ENCODE assay signal across 27 cellular contexts in genomic region chr9:19057033-19057432, GRCh38. TPM values are rescaled to one million over a fixed set of nuclear protein-coding genes. Genes with fewer than 3 reads are reported as not detected.
"Had no signal": no experiment of that assay in that cellular context is flagged by ENCODE, and none has a peak within 500 bp of the region (broad histone marks: within the 10 kb centered on the region; RNA-seq: fewer than 3 reads in every experiment).

No MANE protein-coding gene starts in this region.

- H3K4me3 ChIP-seq: adrenal gland, cardiac muscle cell, ovary, psoas muscle, testis, transverse colon had no signal

- H3K27ac ChIP-seq: adrenal gland, cardiac muscle cell, ovary, psoas muscle, testis, transverse colon, VCaP had no signal

- H3K9me3 Mint-ChIP-seq: activated CD4-positive, alpha-beta memory T cell treated with anti-CD3 and anti-CD28 coated beads, Interleukin-2, amount 10 ng/mL, durations not matched to agents 7 days and 5 days; activated naive CD4-positive, alpha-beta T cell treated with anti-CD3 and anti-CD28 coated beads for 36 hours; activated naive CD8-positive, alpha-beta T cell treated with anti-CD3 and anti-CD28 coated beads for 36 hours; brain; effector memory CD8-positive, alpha-beta T cell; mesothelial cell of epicardium; naive B cell; nephron progenitor cell had no signal

- DNase-seq: activated CD4-positive, alpha-beta memory T cell treated with anti-CD3 and anti-CD28 coated beads, Interleukin-2, amount 10 ng/mL, durations not matched to agents 7 days and 5 days; activated CD4-positive, alpha-beta T cell treated with anti-CD3 and anti-CD28 coated beads for 48 hours; activated CD8-positive, alpha-beta memory T cell treated with anti-CD3 and anti-CD28 coated beads, Interleukin-2, amount 10 ng/mL, durations not matched to agents 7 days and 5 days; activated effector memory CD4-positive, alpha-beta T cell treated with anti-CD3 and anti-CD28 coated beads, Interleukin-2, amount 50 U/mL, for 16 hours; activated naive CD4-positive, alpha-beta T cell treated with anti-CD3 and anti-CD28 coated beads for 36 hours; activated naive CD8-positive, alpha-beta T cell treated with anti-CD3 and anti-CD28 coated beads for 36 hours; adrenal gland; aorta; cortex of kidney; effector memory CD8-positive, alpha-beta T cell; head of caudate nucleus; hippocampal formation; naive B cell; nephron progenitor cell; ovary; psoas muscle; stimulated activated naive CD4-positive, alpha-beta T cell; T-helper 9 cell; testis; transverse colon had no signal

- ATAC-seq: activated CD4-positive, CD25-positive, alpha-beta regulatory T cell treated with anti-CD3 and anti-CD28 coated beads, Interleukin-2, amount 50 U/mL, for 24 hours; activated CD8-positive, alpha-beta memory T cell treated with anti-CD3 and anti-CD28 coated beads, Interleukin-2, amount 10 ng/mL, durations not matched to agents 7 days and 5 days; effector memory CD8-positive, alpha-beta T cell; psoas muscle had no signal

- FAIRE-seq: TTC549 had no signal

- H3K27me3 Mint-ChIP-seq: activated CD4-positive, alpha-beta memory T cell treated with anti-CD3 and anti-CD28 coated beads, Interleukin-2, amount 10 ng/mL, durations not matched to agents 7 days and 5 days; activated CD8-positive, alpha-beta memory T cell treated with anti-CD3 and anti-CD28 coated beads, Interleukin-2, amount 10 ng/mL, durations not matched to agents 7 days and 5 days; activated naive CD8-positive, alpha-beta T cell treated with anti-CD3 and anti-CD28 coated beads for 36 hours; brain; effector memory CD8-positive, alpha-beta T cell; naive B cell had no signal

- H3K9me3 ChIP-seq: adrenal gland, ovary, psoas muscle, testis, transverse colon had no signal

- H3K4me3 Mint-ChIP-seq: activated CD4-positive, alpha-beta memory T cell treated with anti-CD3 and anti-CD28 coated beads, Interleukin-2, amount 10 ng/mL, durations not matched to agents 7 days and 5 days; activated CD8-positive, alpha-beta memory T cell treated with anti-CD3 and anti-CD28 coated beads, Interleukin-2, amount 10 ng/mL, durations not matched to agents 7 days and 5 days; activated naive CD4-positive, alpha-beta T cell treated with anti-CD3 and anti-CD28 coated beads for 36 hours; activated naive CD8-positive, alpha-beta T cell treated with anti-CD3 and anti-CD28 coated beads for 36 hours; brain; effector memory CD8-positive, alpha-beta T cell; mesothelial cell of epicardium; naive B cell; nephron progenitor cell had no signal

- H3K27me3 ChIP-seq: adrenal gland, cardiac muscle cell, ovary, testis, transverse colon had no signal

- H3K27ac Mint-ChIP-seq: activated CD4-positive, alpha-beta memory T cell treated with anti-CD3 and anti-CD28 coated beads, Interleukin-2, amount 10 ng/mL, durations not matched to agents 7 days and 5 days; activated CD8-positive, alpha-beta memory T cell treated with anti-CD3 and anti-CD28 coated beads, Interleukin-2, amount 10 ng/mL, durations not matched to agents 7 days and 5 days; activated naive CD8-positive, alpha-beta T cell treated with anti-CD3 and anti-CD28 coated beads for 36 hours; effector memory CD8-positive, alpha-beta T cell; mesothelial cell of epicardium; naive B cell; nephron progenitor cell had no signal

- H3K36me3 ChIP-seq: ovary had no signal

- H3K4me1 ChIP-seq: adrenal gland, testis had no signal

RNA-seq across cellular contexts. Expression of gene SAXO1, which starts 24.0 kb away (rescaled TPM):
- total RNA-seq: activated CD4-positive, alpha-beta memory T cell treated with anti-CD3 and anti-CD28 coated beads, Interleukin-2, amount 10 ng/mL, durations not matched to agents 7 days and 5 days; activated naive CD4-positive, alpha-beta T cell treated with anti-CD3 and anti-CD28 coated beads for 36 hours; activated naive CD8-positive, alpha-beta T cell treated with anti-CD3 and anti-CD28 coated beads for 36 hours; fibroblast of villous mesenchyme had no signal
- polyA plus RNA-seq: aorta had no signal
